Comparison of ENCODE assay signal across 20 cellular contexts in the genomic region with DNA sequence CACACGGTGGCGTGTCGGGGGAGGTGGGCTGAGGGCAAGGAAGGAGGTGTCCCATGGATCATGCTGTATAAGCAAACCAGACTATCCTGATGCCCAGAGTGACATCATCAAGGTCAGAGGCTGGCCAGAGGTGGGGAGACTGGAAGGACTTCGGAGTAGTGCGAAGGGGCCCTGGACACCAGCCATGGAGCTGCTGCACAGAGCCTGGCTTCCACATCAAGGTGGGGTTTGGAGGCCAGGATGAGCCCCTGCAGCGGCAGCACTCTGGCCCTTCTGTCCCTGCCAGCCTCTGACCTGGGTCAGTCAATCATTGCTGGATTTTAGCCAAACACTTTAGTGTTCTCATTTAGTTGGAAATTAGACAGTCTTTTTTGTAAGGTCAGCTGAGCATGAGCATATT. TPM values are rescaled to one million over a fixed set of nuclear protein-coding genes. Genes with fewer than 3 reads are reported as not detected.
DNase-seq lines count a peak whose midpoint lies in the region; ATAC-seq and TF ChIP-seq lines count a peak whose summit lies in the region.
"Had no signal": no experiment of that assay in that cellular context is flagged by ENCODE, and none has a peak within 500 bp of the region (broad histone marks: within the 10 kb centered on the region; RNA-seq: fewer than 3 reads in every experiment).

No MANE protein-coding gene starts in this region.

- H3K4me1 ChIP-seq in adrenal gland (replicated peaks in 1 of 2), result peaks cover 11 to 15% of the 10 kb centered on the region in 2 donors

- H3K4me3 ChIP-seq in adrenal gland, result no peak overlapping the region
- H3K4me3 ChIP-seq: MG63 had no signal

- no peak for DNase-seq in T-helper 2 cell treated with Interferon-gamma antibody and Interleukin-4, amounts not matched to agents 5 μg/mL and 100 μg/mL, for 36 hours (ENCODE audit: low spot score)
- DNase-seq in T-helper 2 cell (no peak), adrenal gland (peak in 6 of 7 donors; percentile 23 to 52 (median 30)), iPS-NIHi7 (ENCODE audit: extremely low spot score) (peak; percentile 8), progenitor cell of endocrine pancreas (ENCODE audit: low spot score, unreplicated experiment) (no peak), activated T-cell treated with anti-CD3 and anti-CD28 coated beads for 4 hours (no peak), GM03348 (ENCODE audit: low spot score) (no peak)
- DNase-seq: 8988T, DMS 273 treated with DMSO at 0.1 percent for 48 hours, H7, Karpas-422, MG63, NCI-H1048, NCI-H1436, NCI-H2029, NCI-H345, NCI-H524 treated with DMSO at 0.1 percent for 48 hours, Right ventricle myocardium superior had no signal

- peaks cover 0 to 78% of the 10 kb centered on the region in 2 donors for H3K36me3 ChIP-seq in adrenal gland (replicated peaks in 1 of 2)

- intact Hi-C loops in adrenal gland (cut with DNase I), result loop anchor here in 1 of 2 donors (10.0 kb wide), 1 partner anchor 65 kb away; no protein-coding TSS in a partner anchor

- peak overlapping the region in 2 of 5 donors; percentile 10 to 27 for H3K27ac ChIP-seq in adrenal gland

- H3K9me3 ChIP-seq in adrenal gland (replicated peaks in 1 of 3), result no peaks in the 10 kb centered on the region
- H3K9me3 ChIP-seq: MG63 had no signal

- TF ChIP-seq CTCF in adrenal gland (IDR thresholded peaks at IDR 0.05), result no peak
- no peak for TF ChIP-seq CTCF in progenitor cell of endocrine pancreas (IDR thresholded peaks at IDR 0.05; ENCODE audit: unreplicated experiment)

- no peaks in the 10 kb centered on the region for H3K27me3 ChIP-seq in adrenal gland
- H3K27me3 ChIP-seq: MG63 had no signal

- no peaks in the 10 kb centered on the region for H3K27me3 Mint-ChIP-seq in T-helper 2 cell treated with Interferon-gamma antibody and Interleukin-4, amounts not matched to agents 5 μg/mL and 100 μg/mL, for 36 hours (ENCODE audit: low read depth)
- no peaks in the 10 kb centered on the region for H3K27me3 Mint-ChIP-seq in progenitor cell of endocrine pancreas
- H3K27me3 Mint-ChIP-seq: IgD-negative memory B cell had no signal

- no peak for ATAC-seq in HG02798 (IDR thresholded peaks at IDR 0.05; ENCODE audit: poor library complexity, unreplicated experiment)

- 67 to 82% (median 69%) methylated on average over 4 to 6 of the region's 6 CpGs for WGBS in adrenal gland, 4 donors

- H3K27ac Mint-ChIP-seq in T-helper 2 cell treated with Interferon-gamma antibody and Interleukin-4, amounts not matched to agents 5 μg/mL and 100 μg/mL, for 36 hours, result peak overlapping the region; percentile 45
- peak overlapping the region; percentile 62 for H3K27ac Mint-ChIP-seq in progenitor cell of endocrine pancreas

- peaks cover 61% of the 10 kb centered on the region for H3K36me3 Mint-ChIP-seq in T-helper 2 cell treated with Interferon-gamma antibody and Interleukin-4, amounts not matched to agents 5 μg/mL and 100 μg/mL, for 36 hours (ENCODE audit: low read depth)
- H3K36me3 Mint-ChIP-seq in progenitor cell of endocrine pancreas (ENCODE audit: insufficient read depth), result peaks cover 48% of the 10 kb centered on the region

- H3K4me3 Mint-ChIP-seq in T-helper 2 cell treated with Interferon-gamma antibody and Interleukin-4, amounts not matched to agents 5 μg/mL and 100 μg/mL, for 36 hours, result no peak overlapping the region
- no peak overlapping the region for H3K4me3 Mint-ChIP-seq in progenitor cell of endocrine pancreas (ENCODE audit: low read depth)
- H3K4me3 Mint-ChIP-seq: IgD-negative memory B cell had no signal

- H3K4me1 Mint-ChIP-seq in T-helper 2 cell treated with Interferon-gamma antibody and Interleukin-4, amounts not matched to agents 5 μg/mL and 100 μg/mL, for 36 hours (ENCODE audit: low read depth), result peaks cover 12% of the 10 kb centered on the region
- H3K4me1 Mint-ChIP-seq in progenitor cell of endocrine pancreas (ENCODE audit: low read depth), result no peaks in the 10 kb centered on the region

- no peak for TF ChIP-seq POLR2A in adrenal gland (IDR thresholded peaks at IDR 0.05)

- no peaks in the 10 kb centered on the region for H3K9me3 Mint-ChIP-seq in T-helper 2 cell treated with Interferon-gamma antibody and Interleukin-4, amounts not matched to agents 5 μg/mL and 100 μg/mL, for 36 hours
- H3K9me3 Mint-ChIP-seq in progenitor cell of endocrine pancreas (ENCODE audit: low read depth), result no peaks in the 10 kb centered on the region
- H3K9me3 Mint-ChIP-seq: IgD-negative memory B cell had no signal

RNA-seq across cellular contexts. Expression of a gene that starts 34.8 kb away (rescaled TPM):
- 10 to 100 TPM; 32.4 to 62.3 (median 53.7) TPM for total RNA-seq in adrenal gland
- 10 to 100 TPM in 2 of 3 donors, 1 to 10 TPM in 1; 8.2 to 25.0 (median 12.6) TPM for polyA plus RNA-seq in adrenal gland
- total RNA-seq in progenitor cell of endocrine pancreas, result 68.8 and 83.7 TPM in 2 replicates

Comparison
In these comparisons a context has a peak if more than half of its experiments do, and no peak if none do; other contexts are left out.
1. DNase-seq: peak in adrenal gland (6 of 7) and iPS-NIHi7 (single experiment); none in T-helper 2 cell treated with Interferon-gamma antibody and Interleukin-4, amounts not matched to agents 5 μg/mL and 100 μg/mL, for 36 hours (single experiment), T-helper 2 cell (0 of 5), progenitor cell of endocrine pancreas (single experiment), activated T-cell treated with anti-CD3 and anti-CD28 coated beads for 4 hours (single experiment) and GM03348 (single experiment).